Comparison of ENCODE assay signal across 11 cellular contexts in the genomic region with DNA sequence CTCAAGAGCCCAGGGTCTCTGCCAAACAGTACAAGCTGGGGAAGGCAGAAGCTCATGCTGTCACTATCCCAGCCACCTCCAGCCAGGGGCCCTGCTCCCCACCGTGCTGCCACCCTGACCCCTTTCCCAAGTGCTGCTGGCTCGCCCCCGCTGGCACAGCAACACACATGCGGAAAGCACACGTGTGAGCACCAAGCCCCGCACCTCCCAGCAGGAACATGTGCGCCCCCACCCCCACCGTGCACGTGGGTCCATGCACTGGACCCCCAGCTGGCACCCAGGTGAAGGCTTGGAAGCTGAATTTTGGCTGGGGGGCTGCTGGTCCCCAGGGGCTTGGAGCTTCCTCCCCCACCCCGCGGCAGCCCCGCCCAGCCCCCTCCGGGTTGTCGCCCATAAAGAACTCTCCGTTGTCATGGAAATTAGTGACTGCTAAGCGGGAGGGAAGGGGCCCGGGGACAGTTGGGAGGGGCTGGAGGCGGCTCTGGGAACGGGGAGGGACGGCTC. TPM values are rescaled to one million over a fixed set of nuclear protein-coding genes. Genes with fewer than 3 reads are reported as not detected.
DNase-seq lines count a peak whose midpoint lies in the region; ATAC-seq and TF ChIP-seq lines count a peak whose summit lies in the region.
"Had no signal": no experiment of that assay in that cellular context is flagged by ENCODE, and none has a peak within 500 bp of the region (broad histone marks: within the 10 kb centered on the region; RNA-seq: fewer than 3 reads in every experiment).

No MANE protein-coding gene starts in this region.

- H3K36me3 Mint-ChIP-seq in GM23338 (ENCODE audit: low read depth) = no peaks in the 10 kb centered on the region
- H3K36me3 Mint-ChIP-seq in activated naive CD8-positive, alpha-beta T cell treated with anti-CD3 and anti-CD28 coated beads for 36 hours = no peaks in the 10 kb centered on the region
- H3K36me3 Mint-ChIP-seq in naive thymus-derived CD8-positive, alpha-beta T cell = no peaks in the 10 kb centered on the region

- H3K4me3 ChIP-seq in BE2C (ENCODE audit: low read depth, low read length) = peak overlapping the region; percentile 67
- peak overlapping the region; percentile 83 for H3K4me3 ChIP-seq in GM23338
- H3K4me3 ChIP-seq in lower lobe of right lung = no peak overlapping the region
- H3K4me3 ChIP-seq: SJSA1 had no signal

- 0 out of 2 replicates have a peak, but pooled peaks cover 10% of the 10 kb centered on the region for H3F3A ChIP-seq in GM23338 (replicated peaks; ENCODE audit: low read depth)

- H3K4me2 ChIP-seq in GM23338 = peak overlapping the region; percentile 91

- H3K27me3 ChIP-seq in BE2C (no peaks in the 10 kb centered on the region), GM23338 (ENCODE audit: insufficient read depth) (no peaks in the 10 kb centered on the region), lower lobe of right lung (ENCODE audit: low read depth) (peaks cover 39% of the 10 kb centered on the region)

- peaks cover 39% of the 10 kb centered on the region for H3K79me2 ChIP-seq in GM23338 (replicated peaks; ENCODE audit: insufficient read depth)

- H3K9me2 ChIP-seq in GM23338 (ENCODE audit: insufficient read depth) = no peaks in the 10 kb centered on the region

- no peaks in the 10 kb centered on the region for H3K9me3 Mint-ChIP-seq in GM23338
- H3K9me3 Mint-ChIP-seq in activated naive CD8-positive, alpha-beta T cell treated with anti-CD3 and anti-CD28 coated beads for 36 hours = no peaks in the 10 kb centered on the region
- no peaks in the 10 kb centered on the region for H3K9me3 Mint-ChIP-seq in naive thymus-derived CD8-positive, alpha-beta T cell

- in situ Hi-C loops in GM13976 (cut with MboI; ENCODE audit: low sequenced_read_pairs, unreplicated experiment) = no loop called here

- POLR2A ChIA-PET in naive thymus-derived CD8-positive, alpha-beta T cell (lab: Charles Lee) = interaction anchor here (0.6 kb wide), 1 partner anchor 342 kb away, joined by 3 read pairs; no protein-coding TSS in a partner anchor

- no peaks in the 10 kb centered on the region for H3K9me3 ChIP-seq in BE2C
- H3K9me3 ChIP-seq in lower lobe of right lung = no peaks in the 10 kb centered on the region
- H3K9me3 ChIP-seq: SJSA1 had no signal

- intact Hi-C loops in lower lobe of right lung (cut with DNase I) = no loop called here

- peaks cover 5% of the 10 kb centered on the region; the same call in 1 of the 2 replicates for H4K20me1 ChIP-seq in GM23338 (replicated peaks; ENCODE audit: insufficient read depth)

- peaks cover 51% of the 10 kb centered on the region for H3K4me1 Mint-ChIP-seq in GM23338
- H3K4me1 Mint-ChIP-seq in activated naive CD8-positive, alpha-beta T cell treated with anti-CD3 and anti-CD28 coated beads for 36 hours = peaks cover 3% of the 10 kb centered on the region
- H3K4me1 Mint-ChIP-seq in naive thymus-derived CD8-positive, alpha-beta T cell = peaks cover 0 to 5% (median 4%) of the 10 kb centered on the region in 4 donors

- TF ChIP-seq CTCF in BE2C (IDR thresholded peaks at IDR 0.05; ENCODE audit: low read depth, low read length) (no peak), GM23338 (conservative IDR thresholded peaks at IDR 0.05; ENCODE audit: low read depth in 2 of 2) (no peak), GM13976 (IDR thresholded peaks at IDR 0.05; ENCODE audit: borderline replicate concordance, control extremely low read depth, extremely low read depth, insufficient read depth, missing control alignments) (no peak), lower lobe of right lung (IDR thresholded peaks at IDR 0.05) (no peak)

- H3K4me1 ChIP-seq in BE2C = peaks cover 16% of the 10 kb centered on the region
- H3K4me1 ChIP-seq in GM23338 (ENCODE audit: insufficient read depth) = peaks cover 42% of the 10 kb centered on the region
- peaks cover 11% of the 10 kb centered on the region for H3K4me1 ChIP-seq in lower lobe of right lung
- H3K4me1 ChIP-seq: SJSA1 had no signal

- peak overlapping the region; percentile 70; the same call in 1 of the 2 replicates for H3K27ac Mint-ChIP-seq in GM23338
- no peak overlapping the region for H3K27ac Mint-ChIP-seq in activated naive CD8-positive, alpha-beta T cell treated with anti-CD3 and anti-CD28 coated beads for 36 hours
- no peak overlapping the region for H3K27ac Mint-ChIP-seq in naive thymus-derived CD8-positive, alpha-beta T cell

- ATAC-seq in GM23338 (peak; percentile 53), lower lobe of right lung (no peak)
- peak; percentile 36 to 41 for ATAC-seq in naive thymus-derived CD8-positive, alpha-beta T cell

- peak overlapping the region; percentile 74; the same call in 1 of the 2 replicates for H2AFZ ChIP-seq in GM23338

- peaks cover 22% of the 10 kb centered on the region for H3K27me3 Mint-ChIP-seq in GM23338 (ENCODE audit: insufficient read depth, low read depth, poor library complexity)
- H3K27me3 Mint-ChIP-seq in activated naive CD8-positive, alpha-beta T cell treated with anti-CD3 and anti-CD28 coated beads for 36 hours = peaks cover 40% of the 10 kb centered on the region
- peaks cover 18 to 61% (median 29%) of the 10 kb centered on the region in 5 donors for H3K27me3 Mint-ChIP-seq in naive thymus-derived CD8-positive, alpha-beta T cell

- DNase-seq in BE2C = peak; percentile 35
- DNase-seq in GM23338 (ENCODE audit: low spot score) = peak; percentile 80
- DNase-seq in activated naive CD8-positive, alpha-beta T cell treated with anti-CD3 and anti-CD28 coated beads for 36 hours = peak; percentile 11
- peak in 1 of 10 donors; percentile 4 for DNase-seq in naive thymus-derived CD8-positive, alpha-beta T cell
- DNase-seq in KG1 (lab: John Stamatoyannopoulos, UW) = no peak
- DNase-seq in GM13976 (ENCODE audit: low spot score) = no peak
- DNase-seq in lower lobe of right lung = no peak
- no peak for DNase-seq in mucosa of gallbladder (ENCODE audit: low spot score)

- H3K4me3 Mint-ChIP-seq in GM23338 = peak overlapping the region; percentile 75
- peak overlapping the region; percentile 32 for H3K4me3 Mint-ChIP-seq in activated naive CD8-positive, alpha-beta T cell treated with anti-CD3 and anti-CD28 coated beads for 36 hours
- peak overlapping the region in 5 of 10 donors; percentile 33 to 58 (median 49) for H3K4me3 Mint-ChIP-seq in naive thymus-derived CD8-positive, alpha-beta T cell

- H3K36me3 ChIP-seq in BE2C (no peaks in the 10 kb centered on the region), GM23338 (ENCODE audit: insufficient read depth) (no peaks in the 10 kb centered on the region; the same call in 1 of the 2 replicates), lower lobe of right lung (no peaks in the 10 kb centered on the region)
- H3K36me3 ChIP-seq: SJSA1 had no signal

- H3K27ac ChIP-seq in GM23338 (ENCODE audit: low read depth) (no peak overlapping the region), lower lobe of right lung (no peak overlapping the region)
- H3K27ac ChIP-seq: SJSA1 had no signal

TF ChIP-seq in GM23338, 12 proteins besides CTCF, POLR2A, EP300 and RAD21 (continues in another document):
- no peak for TF ChIP-seq ETS1 (IDR thresholded peaks at IDR 0.05)

RNA-seq across cellular contexts. Expression of gene CAMKV, which starts 0.7 kb away (rescaled TPM):
- 42.9 TPM for polyA plus RNA-seq in BE2C (2012; ENCODE audit: insufficient read depth, insufficient read length, low read depth)
- total RNA-seq in GM23338 (2014; rRNA removed; shearing (Covaris generic)) = 80.1 and 83.0 TPM in 2 replicates
- polyA plus RNA-seq in GM23338 (2016; fragmentation: Nextera tagmentation; extraction: Ambion mirVana) = 32.7 and 38.3 TPM in 2 replicates
- total RNA-seq in activated naive CD8-positive, alpha-beta T cell treated with anti-CD3 and anti-CD28 coated beads for 36 hours = 1 to 10 TPM; 1.6 to 1.7 TPM
- not detected for total RNA-seq in naive thymus-derived CD8-positive, alpha-beta T cell
- polyA plus RNA-seq in naive thymus-derived CD8-positive, alpha-beta T cell = not detected
- total RNA-seq in lower lobe of right lung = not detected
- 0.09 TPM for total RNA-seq in mucosa of gallbladder
- total RNA-seq: SJSA1, skeletal muscle tissue, ureter had no signal

RNA-seq across cellular contexts. Expression of gene TRAIP, which starts 12.6 kb away (rescaled TPM):
- 7.8 TPM for polyA plus RNA-seq in BE2C (2012; ENCODE audit: insufficient read depth, insufficient read length, low read depth)
- total RNA-seq in GM23338 (2014; rRNA removed; shearing (Covaris generic)) = 13.4 and 15.3 TPM in 2 replicates
- 16.6 and 19.5 TPM in 2 replicates for polyA plus RNA-seq in GM23338 (2016; fragmentation: Nextera tagmentation; extraction: Ambion mirVana)
- 10 to 100 TPM; 23.0 to 23.6 TPM for total RNA-seq in activated naive CD8-positive, alpha-beta T cell treated with anti-CD3 and anti-CD28 coated beads for 36 hours
- total RNA-seq in naive thymus-derived CD8-positive, alpha-beta T cell = 1 to 10 TPM; 4.3 to 5.8 TPM
- 1 to 10 TPM; 1.3 to 2.0 (median 1.7) TPM for polyA plus RNA-seq in naive thymus-derived CD8-positive, alpha-beta T cell
- 3.0 TPM for total RNA-seq in lower lobe of right lung
- total RNA-seq in mucosa of gallbladder = 2.4 TPM

RNA-seq across cellular contexts. Expression of gene MST1R, which starts 34.7 kb away (rescaled TPM):
- 0.83 TPM for polyA plus RNA-seq in BE2C (2012; ENCODE audit: insufficient read depth, insufficient read length, low read depth)
- total RNA-seq in GM23338 (2014; rRNA removed; shearing (Covaris generic)) = 3.7 and 4.4 TPM in 2 replicates
- polyA plus RNA-seq in GM23338 (2016; fragmentation: Nextera tagmentation; extraction: Ambion mirVana) = 1.8 and 3.9 TPM in 2 replicates
- under 1 TPM; 0.74 to 0.76 TPM for total RNA-seq in activated naive CD8-positive, alpha-beta T cell treated with anti-CD3 and anti-CD28 coated beads for 36 hours
- 1 to 10 TPM in 1 of 2 experiments, under 1 TPM in 1; 0.75 to 1.0 TPM for total RNA-seq in naive thymus-derived CD8-positive, alpha-beta T cell
- under 1 TPM in 2 of 3 donors, not detected in 1; 0.19 to 0.58 TPM for polyA plus RNA-seq in naive thymus-derived CD8-positive, alpha-beta T cell
- total RNA-seq in lower lobe of right lung = 27.3 TPM
- total RNA-seq in mucosa of gallbladder = 131 TPM
- total RNA-seq: SJSA1 had no signal

RNA-seq across cellular contexts. Expression of gene UBA7, which starts 55.2 kb away (rescaled TPM):
- polyA plus RNA-seq in BE2C (2012; ENCODE audit: insufficient read depth, insufficient read length, low read depth) = 8.1 TPM
- total RNA-seq in GM23338 (2014; rRNA removed; shearing (Covaris generic)) = 0.14 and 0.50 TPM in 2 replicates
- 0.40 and 0.50 TPM in 2 replicates for polyA plus RNA-seq in GM23338 (2016; fragmentation: Nextera tagmentation; extraction: Ambion mirVana)
- 10 to 100 TPM; 65.1 to 68.0 TPM for total RNA-seq in activated naive CD8-positive, alpha-beta T cell treated with anti-CD3 and anti-CD28 coated beads for 36 hours
- total RNA-seq in naive thymus-derived CD8-positive, alpha-beta T cell = 100 to 1,000 TPM; 326 to 331 TPM
- 10 to 100 TPM; 30.9 to 43.8 (median 33.5) TPM for polyA plus RNA-seq in naive thymus-derived CD8-positive, alpha-beta T cell
- total RNA-seq in lower lobe of right lung = 128 TPM
- total RNA-seq in mucosa of gallbladder = 122 TPM

Comparison
In these comparisons a context has a peak if more than half of its experiments do, and no peak if none do; other contexts are left out.
1. DNase-seq: peak in BE2C (single experiment), GM23338 (single experiment) and activated naive CD8-positive, alpha-beta T cell treated with anti-CD3 and anti-CD28 coated beads for 36 hours (single experiment); none in KG1 (single experiment), GM13976 (single experiment), lower lobe of right lung (single experiment) and mucosa of gallbladder (single experiment).
2. ATAC-seq: peak in GM23338 (single experiment) and naive thymus-derived CD8-positive, alpha-beta T cell (2 of 2); none in lower lobe of right lung (0 of 2).
3. RNA of gene CAMKV, which starts 0.7 kb away (total RNA-seq): 80.1 to 83.0 TPM in GM23338; 1.6 to 1.7 TPM in activated naive CD8-positive, alpha-beta T cell treated with anti-CD3 and anti-CD28 coated beads for 36 hours, 0.09 TPM in mucosa of gallbladder (single experiment), not detected in naive thymus-derived CD8-positive, alpha-beta T cell and not detected in lower lobe of right lung (single experiment); every median in the first group is over 10 times any median in the second.